ENCODE assay signal across 13 cellular contexts in the genomic region with DNA sequence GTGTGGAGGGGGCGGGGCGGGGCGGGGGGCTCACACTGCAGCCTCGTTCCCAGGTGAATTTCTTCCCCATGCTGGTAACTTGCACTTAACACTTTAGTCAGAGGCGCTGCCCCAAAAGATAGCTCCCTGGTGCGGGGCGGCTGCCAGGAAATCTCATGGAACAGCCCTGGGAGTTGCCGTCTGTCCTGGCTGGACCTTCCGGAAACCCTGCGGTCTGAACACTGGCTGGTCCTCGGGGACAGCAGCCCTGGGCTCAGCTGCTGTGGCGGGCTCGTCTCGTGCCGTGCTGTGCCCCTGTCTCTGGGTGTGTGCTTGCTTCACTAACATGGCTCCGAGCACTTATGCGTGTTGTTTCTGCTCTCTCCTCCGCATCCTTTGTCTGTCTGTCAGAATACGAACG. TPM values are rescaled to one million over a fixed set of nuclear protein-coding genes. Genes with fewer than 3 reads are reported as not detected.
DNase-seq lines count a peak whose midpoint lies in the region; ATAC-seq and TF ChIP-seq lines count a peak whose summit lies in the region.
"Had no signal": no experiment of that assay in that cellular context is flagged by ENCODE, and none has a peak within 500 bp of the region (broad histone marks: within the 10 kb centered on the region; RNA-seq: fewer than 3 reads in every experiment).

No MANE protein-coding gene starts in this region.

- no peak overlapping the region for H2AK5ac ChIP-seq in IMR-90 (ENCODE audit: low read depth, low read length)

- peak overlapping the region; percentile 34 for H2AK9ac ChIP-seq in IMR-90 (replicated peaks; ENCODE audit: low read depth, low read length, poor library complexity)

- no peak overlapping the region for H3K56ac ChIP-seq in IMR-90 (ENCODE audit: extremely low read depth, insufficient read depth, low read length)

- POLR2A ChIA-PET in IMR-90 (lab: Charles Lee; ENCODE audit: unreplicated experiment), result no interaction called here

- DNase-seq in IMR-90, result no peak
- peak; percentile 58 for DNase-seq in left ventricle myocardium superior
- no peak for DNase-seq in sigmoid colon
- DNase-seq in DMS 273 (lab: John Stamatoyannopoulos, UW; ENCODE audit: unreplicated experiment), result no peak
- DNase-seq in stimulated activated naive CD8-positive, alpha-beta T cell treated with anti-CD3 and anti-CD28 coated beads, Interleukin-15, Interleukin-2, amounts not matched to agents 100 U/mL and 50 U/mL, for 24 hours, result no peak
- no peak for DNase-seq in SHP77 (lab: John Stamatoyannopoulos, UW)
- DNase-seq: activated CD4-positive, alpha-beta memory T cell treated with anti-CD3 and anti-CD28 coated beads for 36 hours; activated effector memory CD4-positive, alpha-beta T cell treated with anti-CD3 and anti-CD28 coated beads, Interleukin-2, amount 50 U/mL, for 16 hours; hippocampal formation; T-helper 9 cell had no signal

- no peak for TF ChIP-seq RAD21 in IMR-90 (IDR thresholded peaks at IDR 0.05; ENCODE audit: low read length)

- H4K8ac ChIP-seq in IMR-90 (ENCODE audit: low read depth in 2 of 2, low read length in 2 of 2), result no peak overlapping the region

- no peak overlapping the region for H3K4me2 ChIP-seq in IMR-90 (ENCODE audit: low read depth, low read length)
- H3K4me2 ChIP-seq: KMS-11 had no signal

- no TSS peak for BruUV-seq in IMR-90 (replicated peaks; lab: Mats Ljungman, UMichigan)

- no peaks in the 10 kb centered on the region for H3K9me3 ChIP-seq in IMR-90 (ENCODE audit: control insufficient read depth, insufficient read depth, low read length)
- H3K9me3 ChIP-seq in sigmoid colon, result no peaks in the 10 kb centered on the region
- H3K9me3 ChIP-seq: pancreas had no signal

- no peak overlapping the region for H3K9ac ChIP-seq in IMR-90 (ENCODE audit: low read depth, low read length)
- H3K9ac ChIP-seq: KMS-11 had no signal

- H3K27ac ChIP-seq in IMR-90 (ENCODE audit: insufficient read depth, low read length) (no peak overlapping the region), sigmoid colon (peak overlapping the region in 3 of 4 donors; percentile 1 to 98 (median 93))
- H3K27ac ChIP-seq: KMS-11 had no signal

- in situ Hi-C loops in IMR-90 (cut with MboI; ENCODE audit: low sequenced_read_pairs), result no loop called here

- H3K27me3 ChIP-seq in IMR-90 (ENCODE audit: control insufficient read depth, insufficient read depth, low read length), result no peaks in the 10 kb centered on the region
- no peaks in the 10 kb centered on the region for H3K27me3 ChIP-seq in sigmoid colon
- H3K27me3 ChIP-seq: pancreas had no signal

- H2BK20ac ChIP-seq in IMR-90 (ENCODE audit: low read depth, low read length), result no peak overlapping the region

- H2BK120ac ChIP-seq in IMR-90 (ENCODE audit: low read depth, low read length), result no peak overlapping the region

- no peak overlapping the region for H3K14ac ChIP-seq in IMR-90 (replicated peaks; ENCODE audit: low read depth, low read length)

- dilution Hi-C loops in IMR-90 (cut with HindIII; ENCODE audit: low sequenced_read_pairs, unreplicated experiment), result no loop called here

- no peak overlapping the region for H3K23ac ChIP-seq in IMR-90 (ENCODE audit: low read depth, low read length)

- TF ChIP-seq POLR2A in IMR-90 (IDR thresholded peaks at IDR 0.05; ENCODE audit: low read depth, low read length) (no peak), sigmoid colon (IDR thresholded peaks at IDR 0.05) (no peak)

- peaks cover 45% of the 10 kb centered on the region for H4K20me1 ChIP-seq in IMR-90 (ENCODE audit: insufficient read depth, low read length)

- H2BK15ac ChIP-seq in IMR-90 (ENCODE audit: low read depth, low read length), result no peak overlapping the region

- H3K4me1 ChIP-seq in IMR-90 (ENCODE audit: control insufficient read depth, insufficient read depth, low read length) (peaks cover 25% of the 10 kb centered on the region), sigmoid colon (peaks cover 0 to 50% (median 40%) of the 10 kb centered on the region in 4 donors)

- no peak for TF ChIP-seq CTCF in IMR-90 (conservative IDR thresholded peaks at IDR 0.05; ENCODE audit: low read depth, low read length)
- no peak for TF ChIP-seq CTCF in sigmoid colon (IDR thresholded peaks at IDR 0.05)

- H4K5ac ChIP-seq in IMR-90 (ENCODE audit: low read depth, low read length), result no peak overlapping the region

- CTCF ChIA-PET in IMR-90 (lab: Yijun Ruan, JAX), result no interaction called here

- no peak for TF ChIP-seq EP300 in sigmoid colon (IDR thresholded peaks at IDR 0.05)

- peaks cover 31 to 87% of the 10 kb centered on the region in 2 experiments for H3K79me1 ChIP-seq in IMR-90 (ENCODE audit: low read depth in 1 of 2, low read length in 2 of 2)

- no peak overlapping the region for H3K18ac ChIP-seq in IMR-90 (ENCODE audit: low read depth, low read length)

- ATAC-seq in IMR-90 (ENCODE audit: low read depth), result no peak
- ATAC-seq in left ventricle myocardium superior, result no peak
- no peak for ATAC-seq in stimulated activated naive CD8-positive, alpha-beta T cell treated with anti-CD3 and anti-CD28 coated beads, Interleukin-15, Interleukin-2, amounts not matched to agents 100 U/mL and 50 U/mL, for 24 hours
- ATAC-seq: pancreas had no signal

- intact Hi-C loops in IMR-90 (cut with micrococcal nuclease), result no loop called here
- intact Hi-C loops in left ventricle myocardium superior (cut with micrococcal nuclease), result no loop called here
- intact Hi-C loops in sigmoid colon (cut with DNase I), result no loop called here

- WGBS in IMR-90 (ENCODE audit: extremely low coverage in 2 of 2, insufficient read length in 1 of 2), 2 experiments, result 96% methylated on average over 20 of the region's 20 CpGs; no CpG with 5 or more reads in 1 of the 2 experiments
- WGBS in sigmoid colon, 2 donors, result 87 to 89% methylated on average over 20 of the region's 20 CpGs

- H4K91ac ChIP-seq in IMR-90 (ENCODE audit: insufficient read depth, low read depth, low read length), result no peak overlapping the region

- no peak overlapping the region for H2BK5ac ChIP-seq in IMR-90 (ENCODE audit: low read depth, low read length, poor library complexity, severe bottlenecking)

- no peak overlapping the region for H3K4ac ChIP-seq in IMR-90 (ENCODE audit: low read depth, low read length)

- peaks cover 25% of the 10 kb centered on the region; the same call in 1 of the 2 replicates for H3K9me1 ChIP-seq in IMR-90 (ENCODE audit: insufficient read depth, low read length)

- H3K36me3 ChIP-seq in IMR-90 (ENCODE audit: control insufficient read depth, insufficient read depth, low read length) (peaks cover 51% of the 10 kb centered on the region), sigmoid colon (peaks cover 27 to 58% (median 42%) of the 10 kb centered on the region in 4 donors)

- no peak overlapping the region for H3K4me3 ChIP-seq in IMR-90 (ENCODE audit: insufficient read depth, low read depth, low read length)
- no peak overlapping the region for H3K4me3 ChIP-seq in sigmoid colon

- no peak overlapping the region for H2AFZ ChIP-seq in IMR-90 (replicated peaks; ENCODE audit: low read length, poor library complexity)

TF ChIP-seq in IMR-90, 13 proteins besides CTCF, POLR2A, EP300 and RAD21:
- no peak for TF ChIP-seq CEBPB (IDR thresholded peaks at IDR 0.05; ENCODE audit: low read depth, low read length)

RNA-seq across cellular contexts. Expression of a gene that starts 25.8 kb away (rescaled TPM):
- total RNA-seq in IMR-90 (2012; rRNA removed) (90.3 and 107 TPM in 2 replicates), left ventricle myocardium superior (157 TPM), sigmoid colon (100 to 1,000 TPM in 2 of 4 donors, 10 to 100 TPM in 2; 60.0 to 119 (median 97.5) TPM)
- polyA plus RNA-seq in IMR-90 (2012; rRNA removed) (99.2 and 100 TPM in 2 replicates), sigmoid colon (10 to 100 TPM; 56.5 to 82.2 (median 66.1) TPM)
- 69.7 and 115 TPM in 2 replicates for polyA plus RNA-seq in IMR-90 (2012; cell fraction: cytosol; rRNA removed)
- 116 and 217 TPM in 2 replicates for polyA plus RNA-seq in IMR-90 (2012; cell fraction: nucleus; rRNA removed; ENCODE audit: low replicate concordance)

RNA-seq across cellular contexts. Expression of a gene that starts 33.7 kb away (rescaled TPM):
- total RNA-seq in IMR-90 (2012; rRNA removed) (17.9 and 20.3 TPM in 2 replicates), left ventricle myocardium superior (4.8 TPM), sigmoid colon (10 to 100 TPM; 10.2 to 77.2 (median 12.9) TPM)
- polyA plus RNA-seq in IMR-90 (2012; rRNA removed) (14.0 and 19.1 TPM in 2 replicates), sigmoid colon (10 to 100 TPM; 16.6 to 19.4 (median 16.8) TPM)
- 11.0 and 16.7 TPM in 2 replicates for polyA plus RNA-seq in IMR-90 (2012; cell fraction: cytosol; rRNA removed)
- 61.0 and 98.5 TPM in 2 replicates for polyA plus RNA-seq in IMR-90 (2012; cell fraction: nucleus; rRNA removed; ENCODE audit: low replicate concordance)

RNA-seq across cellular contexts. Expression of a gene that starts 34.6 kb away (rescaled TPM):
- total RNA-seq in IMR-90 (2012; rRNA removed) (8.3 and 9.7 TPM in 2 replicates), left ventricle myocardium superior (4.7 TPM), sigmoid colon (10 to 100 TPM in 1 of 4 donors, 1 to 10 TPM in 3; 5.5 to 10.7 (median 6.3) TPM)
- polyA plus RNA-seq in IMR-90 (2012; rRNA removed) (10.1 and 10.4 TPM in 2 replicates), sigmoid colon (10 to 100 TPM in 1 of 3 donors, 1 to 10 TPM in 2; 8.4 to 11.0 (median 8.6) TPM)
- polyA plus RNA-seq in IMR-90 (2012; cell fraction: cytosol; rRNA removed), result 7.8 and 9.2 TPM in 2 replicates
- 3.5 and 5.6 TPM in 2 replicates for polyA plus RNA-seq in IMR-90 (2012; cell fraction: nucleus; rRNA removed; ENCODE audit: low replicate concordance)

RNA-seq across cellular contexts. Expression of a gene that starts 47.6 kb away (rescaled TPM):
- not detected in 2 replicates for total RNA-seq in IMR-90 (2012; rRNA removed)
- not detected in 2 replicates for polyA plus RNA-seq in IMR-90 (2012; rRNA removed)
- polyA plus RNA-seq in IMR-90 (2012; cell fraction: cytosol; rRNA removed), result not detected in 2 replicates
- not detected in 2 replicates for polyA plus RNA-seq in IMR-90 (2012; cell fraction: nucleus; rRNA removed; ENCODE audit: low replicate concordance)
- 0.32 TPM for total RNA-seq in left ventricle myocardium superior
- total RNA-seq in sigmoid colon, result not detected
- 1,000 to 10,000 TPM in 1 of 3 donors, 10 to 100 TPM in 1, 1 to 10 TPM in 1; 9.6 to 1,818 (median 79.8) TPM for polyA plus RNA-seq in sigmoid colon
- total RNA-seq: activated CD4-positive, alpha-beta memory T cell treated with anti-CD3 and anti-CD28 coated beads for 36 hours; endothelial cell of umbilical vein had no signal
- polyA plus RNA-seq: endothelial cell of umbilical vein had no signal

RNA-seq across cellular contexts. Expression of a gene that starts 58.4 kb away (rescaled TPM):
- total RNA-seq in IMR-90 (2012; rRNA removed), result 25.1 and 27.5 TPM in 2 replicates
- polyA plus RNA-seq in IMR-90 (2012; rRNA removed), result 103 and 146 TPM in 2 replicates
- 190 and 213 TPM in 2 replicates for polyA plus RNA-seq in IMR-90 (2012; cell fraction: cytosol; rRNA removed)
- polyA plus RNA-seq in IMR-90 (2012; cell fraction: nucleus; rRNA removed; ENCODE audit: low replicate concordance), result 36.9 and 66.7 TPM in 2 replicates
- 41.7 TPM for total RNA-seq in left ventricle myocardium superior
- 100 to 1,000 TPM; 158 to 273 (median 204) TPM for total RNA-seq in sigmoid colon
- polyA plus RNA-seq in sigmoid colon, result 100 to 1,000 TPM; 111 to 123 (median 113) TPM
